ENCODE assay signal across 3 cellular contexts in the genomic region with DNA sequence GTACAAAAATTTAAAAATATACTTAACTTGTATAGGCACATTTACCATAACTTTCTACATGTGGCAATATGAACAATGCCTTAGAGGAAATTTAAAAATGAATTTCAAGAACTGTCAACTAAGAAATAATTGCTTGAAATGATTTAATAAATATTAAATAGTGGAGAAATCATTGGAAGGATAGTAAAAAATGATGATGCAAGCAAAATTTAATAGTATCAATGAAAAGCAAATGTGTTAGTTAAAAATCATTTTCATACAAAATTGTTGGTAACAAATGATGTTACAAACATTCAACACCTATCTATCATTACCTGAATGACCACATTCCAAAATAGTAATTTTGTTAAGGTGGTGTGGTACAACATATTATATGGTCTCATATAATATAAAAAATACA.
TF ChIP-seq lines count a peak whose summit lies in the region.

No MANE protein-coding gene starts in this region.

TF ChIP-seq in A549, 52 proteins besides CTCF, POLR2A, EP300 and RAD21:
- TF ChIP-seq EHF (CRISPR knock-in tag; IDR thresholded peaks at IDR 0.05) (no peak), MAFK (IDR thresholded peaks at IDR 0.05; ENCODE audit: partially characterized antibody) (peak; percentile 94)

TF ChIP-seq in IMR-90, 13 proteins besides CTCF, POLR2A, EP300 and RAD21:
- TF ChIP-seq MXI1 (IDR thresholded peaks at IDR 0.05; ENCODE audit: borderline replicate concordance, low read depth, low read length) (no peak), FOS (IDR thresholded peaks at IDR 0.05; ENCODE audit: low read depth, low read length) (no peak), SMC3 (IDR thresholded peaks at IDR 0.05; ENCODE audit: low read depth, low read length) (no peak), USF2 (IDR thresholded peaks at IDR 0.05; ENCODE audit: low read depth, low read length) (no peak), NFE2L2 (IDR thresholded peaks at IDR 0.05; ENCODE audit: low read depth, low read length) (no peak), ELK1 (IDR thresholded peaks at IDR 0.05; ENCODE audit: borderline replicate concordance, low read depth, low read length) (no peak), MAFK (IDR thresholded peaks at IDR 0.05; ENCODE audit: low read depth, low read length) (peak; percentile 97), CHD1 (IDR thresholded peaks at IDR 0.05; ENCODE audit: low read depth, low read length) (no peak), BHLHE40 (IDR thresholded peaks at IDR 0.05; ENCODE audit: low read depth, low read length) (no peak)

TF ChIP-seq in H1, 55 proteins besides CTCF, POLR2A, EP300 and RAD21:
- TF ChIP-seq FOSL1 (IDR thresholded peaks at IDR 0.05; ENCODE audit: insufficient read depth, low read depth, low read length) (no peak), CHD1 (IDR thresholded peaks at IDR 0.05; ENCODE audit: low read depth, low read length) (no peak), ATF2 (IDR thresholded peaks at IDR 0.05; ENCODE audit: low read length) (no peak), MAFK (IDR thresholded peaks at IDR 0.05; ENCODE audit: low read depth, low read length) (peak; percentile 75; the same call in 1 of the 2 replicates)
